In genomic region chr1:50930193-50930592, GRCh38 we compare ENCODE assay signal across 15 cellular contexts. TPM values are rescaled to one million over a fixed set of nuclear protein-coding genes. Genes with fewer than 3 reads are reported as not detected.
A peak's percentile ranks its signal among the peaks of the same experiment; 100 is the strongest.
DNase-seq lines count a peak whose midpoint lies in the region; ATAC-seq and TF ChIP-seq lines count a peak whose summit lies in the region.
"Had no signal": no experiment of that assay in that cellular context is flagged by ENCODE, and none has a peak within 500 bp of the region (broad histone marks: within the 10 kb centered on the region; RNA-seq: fewer than 3 reads in every experiment).

No MANE protein-coding gene starts in this region.

- H3K27me3 Mint-ChIP-seq in activated CD4-positive, alpha-beta T cell treated with anti-CD3 and anti-CD28 coated beads, Interleukin-2, amount 10 ng/mL, durations not matched to agents 24 days and 14 days: no peaks in the 10 kb centered on the region
- H3K27me3 Mint-ChIP-seq: progenitor cell of endocrine pancreas had no signal

- no peak for DNase-seq in activated CD4-positive, alpha-beta T cell treated with anti-CD3 and anti-CD28 coated beads, Interleukin-2, amount 10 ng/mL, durations not matched to agents 24 days and 14 days
- no peak for DNase-seq in activated CD4-positive, alpha-beta T cell treated with anti-CD3 and anti-CD28 coated beads for 48 hours
- DNase-seq in stimulated activated effector memory CD8-positive, alpha-beta T cell treated with anti-CD3 and anti-CD28 coated beads, Interleukin-12 subunit alpha, Interleukin-12 subunit beta, amount 100 ng/mL, for 72 hours (ENCODE audit: low spot score in 2 of 2): no peak
- DNase-seq in NCI-H2196 treated with DMSO at 0.1 percent for 48 hours (lab: John Stamatoyannopoulos, UW; ENCODE audit: unreplicated experiment) (no peak), Ammon's horn (ENCODE audit: low spot score) (no peak), esophagus squamous epithelium (lab: John Stamatoyannopoulos, UW) (no peak)
- DNase-seq: activated T-cell treated with anti-CD3 and anti-CD28 coated beads, Interleukin-2, amount 50 U/mL, for 1 hour; brain microvascular endothelial cell; RPMI8226; stimulated activated CD4-positive, alpha-beta T cell treated with anti-CD3 and anti-CD28 coated beads, Interleukin-4, amount 100 ng/mL, for 1 hour; substantia nigra had no signal

- peak; percentile 74 for ATAC-seq in GM21737 (IDR thresholded peaks at IDR 0.05; ENCODE audit: unreplicated experiment)
- ATAC-seq in HG03460 (IDR thresholded peaks at IDR 0.05; ENCODE audit: unreplicated experiment): peak; percentile 78
- peak; percentile 61 for ATAC-seq in stimulated activated effector memory CD8-positive, alpha-beta T cell treated with anti-CD3 and anti-CD28 coated beads, Interleukin-12 subunit alpha, Interleukin-12 subunit beta, amount 100 ng/mL, for 72 hours

- H3K9me3 ChIP-seq in esophagus squamous epithelium: no peaks in the 10 kb centered on the region

- no peak overlapping the region for H3K27ac ChIP-seq in esophagus squamous epithelium
- H3K27ac ChIP-seq: brain microvascular endothelial cell, KMS-11 had no signal

- peaks cover 3% of the 10 kb centered on the region for H3K9me3 Mint-ChIP-seq in activated CD4-positive, alpha-beta T cell treated with anti-CD3 and anti-CD28 coated beads, Interleukin-2, amount 10 ng/mL, durations not matched to agents 24 days and 14 days
- H3K9me3 Mint-ChIP-seq in stimulated activated effector memory CD8-positive, alpha-beta T cell treated with anti-CD3 and anti-CD28 coated beads, Interleukin-12 subunit alpha, Interleukin-12 subunit beta, amount 100 ng/mL, for 72 hours: no peaks in the 10 kb centered on the region

- no peak for TF ChIP-seq CTCF in esophagus squamous epithelium (IDR thresholded peaks at IDR 0.05)

- peaks cover 0 to 4% (median 0%) of the 10 kb centered on the region in 3 donors for H3K4me1 ChIP-seq in esophagus squamous epithelium

- H3K4me3 ChIP-seq in esophagus squamous epithelium: no peak overlapping the region

- H3K27me3 ChIP-seq in esophagus squamous epithelium: no peaks in the 10 kb centered on the region
- H3K27me3 ChIP-seq: brain microvascular endothelial cell had no signal

- peak overlapping the region; percentile 15 for H3K27ac Mint-ChIP-seq in activated CD4-positive, alpha-beta T cell treated with anti-CD3 and anti-CD28 coated beads, Interleukin-2, amount 10 ng/mL, durations not matched to agents 24 days and 14 days
- no peak overlapping the region for H3K27ac Mint-ChIP-seq in stimulated activated effector memory CD8-positive, alpha-beta T cell treated with anti-CD3 and anti-CD28 coated beads, Interleukin-12 subunit alpha, Interleukin-12 subunit beta, amount 100 ng/mL, for 72 hours
- H3K27ac Mint-ChIP-seq: progenitor cell of endocrine pancreas had no signal

- TF ChIP-seq POLR2A in esophagus squamous epithelium (IDR thresholded peaks at IDR 0.05): no peak

- intact Hi-C loops in activated CD4-positive, alpha-beta T cell treated with anti-CD3 and anti-CD28 coated beads, Interleukin-2, amount 10 ng/mL, durations not matched to agents 24 days and 14 days (cut with micrococcal nuclease): loop anchor here (2.0 kb wide), 2 partner anchors 29 to 39 kb away; no protein-coding TSS in a partner anchor
- intact Hi-C loops in esophagus squamous epithelium (cut with DNase I): no loop called here

- H3K4me3 Mint-ChIP-seq in activated CD4-positive, alpha-beta T cell treated with anti-CD3 and anti-CD28 coated beads, Interleukin-2, amount 10 ng/mL, durations not matched to agents 24 days and 14 days: no peak overlapping the region
- no peak overlapping the region for H3K4me3 Mint-ChIP-seq in stimulated activated effector memory CD8-positive, alpha-beta T cell treated with anti-CD3 and anti-CD28 coated beads, Interleukin-12 subunit alpha, Interleukin-12 subunit beta, amount 100 ng/mL, for 72 hours

- H3K36me3 ChIP-seq in esophagus squamous epithelium: peaks cover 0 to 17% (median 0%) of the 10 kb centered on the region in 3 donors
- H3K36me3 ChIP-seq: brain microvascular endothelial cell had no signal

- peaks cover 1% of the 10 kb centered on the region for H3K36me3 Mint-ChIP-seq in activated CD4-positive, alpha-beta T cell treated with anti-CD3 and anti-CD28 coated beads, Interleukin-2, amount 10 ng/mL, durations not matched to agents 24 days and 14 days (ENCODE audit: low read depth)
- no peaks in the 10 kb centered on the region for H3K36me3 Mint-ChIP-seq in stimulated activated effector memory CD8-positive, alpha-beta T cell treated with anti-CD3 and anti-CD28 coated beads, Interleukin-12 subunit alpha, Interleukin-12 subunit beta, amount 100 ng/mL, for 72 hours

- H3K4me1 Mint-ChIP-seq in activated CD4-positive, alpha-beta T cell treated with anti-CD3 and anti-CD28 coated beads, Interleukin-2, amount 10 ng/mL, durations not matched to agents 24 days and 14 days: peaks cover 17% of the 10 kb centered on the region
- H3K4me1 Mint-ChIP-seq in stimulated activated effector memory CD8-positive, alpha-beta T cell treated with anti-CD3 and anti-CD28 coated beads, Interleukin-12 subunit alpha, Interleukin-12 subunit beta, amount 100 ng/mL, for 72 hours: peaks cover 22% of the 10 kb centered on the region

RNA-seq across cellular contexts. Expression of gene FAF1, which starts 29.9 kb away (rescaled TPM):
- 63.7 and 67.2 TPM in 2 replicates for total RNA-seq in activated CD4-positive, alpha-beta T cell treated with anti-CD3 and anti-CD28 coated beads, Interleukin-2, amount 10 ng/mL, durations not matched to agents 24 days and 14 days
- total RNA-seq in esophagus squamous epithelium: 10 to 100 TPM; 23.8 to 64.6 (median 43.9) TPM

RNA-seq across cellular contexts. Expression of gene CDKN2C, which starts 39.9 kb away (rescaled TPM):
- 12.8 and 13.7 TPM in 2 replicates for total RNA-seq in activated CD4-positive, alpha-beta T cell treated with anti-CD3 and anti-CD28 coated beads, Interleukin-2, amount 10 ng/mL, durations not matched to agents 24 days and 14 days
- total RNA-seq in esophagus squamous epithelium: 10 to 100 TPM in 3 of 4 donors, 1 to 10 TPM in 1; 6.9 to 16.5 (median 12.5) TPM
